8 cellular contexts compared by ENCODE assay signal in the genomic region with DNA sequence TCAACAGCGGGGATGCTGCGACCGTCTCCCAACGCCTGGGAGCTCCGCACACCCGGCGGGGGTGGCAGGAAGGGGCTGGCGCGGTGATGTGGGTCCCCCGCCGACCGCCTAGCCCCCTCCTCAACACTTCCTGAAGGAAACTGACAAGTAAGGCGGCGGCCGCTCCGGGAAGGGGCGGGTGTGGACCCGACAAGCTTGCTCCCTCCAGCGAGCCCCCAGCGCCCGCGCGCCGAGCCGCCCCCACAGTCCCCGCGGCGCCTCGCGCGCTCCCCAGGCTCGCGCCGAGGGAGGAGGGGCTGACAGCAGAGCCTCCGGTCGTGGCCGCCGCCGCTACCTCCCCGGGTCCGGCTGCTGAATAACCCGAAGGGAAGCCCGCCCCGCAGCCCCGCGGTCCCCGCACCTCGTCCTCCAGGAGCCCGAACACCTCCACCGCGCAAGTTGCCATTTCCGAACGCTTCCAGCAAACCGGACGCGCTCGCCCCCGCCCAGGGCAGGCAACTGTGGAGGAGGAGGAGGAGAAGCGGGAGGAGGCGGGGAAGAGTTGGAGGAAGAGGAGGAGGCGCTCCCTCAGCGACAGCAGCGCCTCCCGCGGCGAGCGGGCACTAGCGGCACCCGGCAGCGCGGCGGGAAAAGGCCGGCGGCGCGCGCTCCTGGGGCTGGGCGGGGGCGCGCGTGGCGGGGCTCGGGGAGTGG. TPM values are rescaled to one million over a fixed set of nuclear protein-coding genes. Genes with fewer than 3 reads are reported as not detected.
DNase-seq lines count a peak whose midpoint lies in the region; ATAC-seq and TF ChIP-seq lines count a peak whose summit lies in the region.

A gene (minus strand): TSS at position 502 of the 693 bp plus-strand sequence. CDS start 57 bp downstream, at position 445.

- BruUV-seq in OCI-LY7 (replicated peaks; lab: Mats Ljungman, UMichigan): no TSS peak

- peak; percentile 64 to 78 (median 68) for DNase-seq in CD8-positive, alpha-beta memory T cell
- DNase-seq in HT1080 (ENCODE audit: low read depth) (peak; percentile 87), OCI-LY7 (ENCODE audit: low spot score) (peak; percentile 87), activated T-cell treated with anti-CD3 and anti-CD28 coated beads for 4 hours (peak; percentile 55), epithelial cell of prostate (ENCODE audit: low read depth, low spot score) (peak; percentile 37), mucosa of gallbladder (ENCODE audit: low spot score) (peak; percentile 84)
- DNase-seq in stimulated activated CD8-positive, alpha-beta memory T cell treated with anti-CD3 and anti-CD28 coated beads, Interleukin-4, amount 100 ng/mL, for 24 hours (ENCODE audit: low read depth): peak; percentile 66

- H3K4me3 Mint-ChIP-seq in CD8-positive, alpha-beta memory T cell: peak within 1 kb of the TSS; percentile 88 to 96 (median 89)

- H3K36me3 Mint-ChIP-seq in CD8-positive, alpha-beta memory T cell: peaks cover 0 to 2% (median 0%) of the 10 kb centered on the region in 3 donors

- H3K27ac Mint-ChIP-seq in CD8-positive, alpha-beta memory T cell: peak within 1 kb of the TSS in 5 of 8 donors; percentile 1 to 87 (median 80)

- peak; percentile 59 for TF ChIP-seq CTCF in OCI-LY7 (conservative IDR thresholded peaks at IDR 0.05; ENCODE audit: low read length)

- no peaks in the 10 kb centered on the region for H3K9me3 ChIP-seq in CD8-positive, alpha-beta memory T cell (ENCODE audit: low read length)
- H3K9me3 ChIP-seq in OCI-LY7 (ENCODE audit: low read length): no peaks in the 10 kb centered on the region

- CTCF ChIA-PET in CD8-positive, alpha-beta memory T cell (lab: Charles Lee): interaction anchor here (0.6 to 1.5 kb wide), 3 partner anchors 38 to 263 kb away, joined by 3 read pairs; no protein-coding TSS in a partner anchor
- CTCF ChIA-PET in OCI-LY7 (lab: Charles Lee; ENCODE audit: unreplicated experiment): no interaction called here

- peak within 1 kb of the TSS; percentile 92 for H2AFZ ChIP-seq in OCI-LY7 (ENCODE audit: low read length)

- H3K36me3 ChIP-seq in CD8-positive, alpha-beta memory T cell (ENCODE audit: insufficient read depth, low read length): no peaks in the 10 kb centered on the region
- no peaks in the 10 kb centered on the region for H3K36me3 ChIP-seq in OCI-LY7 (ENCODE audit: insufficient read depth, low read length)

- ATAC-seq in GM21360 (IDR thresholded peaks at IDR 0.05; ENCODE audit: unreplicated experiment): peak; percentile 86

- peaks cover 12 to 27% (median 22%) of the 10 kb centered on the region in 3 donors for H3K4me1 Mint-ChIP-seq in CD8-positive, alpha-beta memory T cell

- H3K79me2 ChIP-seq in OCI-LY7 (ENCODE audit: insufficient read depth, low read depth, low read length): no peaks in the 10 kb centered on the region

- no peaks in the 10 kb centered on the region for H3K27me3 Mint-ChIP-seq in CD8-positive, alpha-beta memory T cell

- H4K20me1 ChIP-seq in OCI-LY7 (ENCODE audit: insufficient read depth, low read length): no peaks in the 10 kb centered on the region

- no peaks in the 10 kb centered on the region for H3K9me2 ChIP-seq in OCI-LY7 (ENCODE audit: insufficient read depth, low read length)

- H3K9me3 Mint-ChIP-seq in CD8-positive, alpha-beta memory T cell: no peaks in the 10 kb centered on the region

- no peaks in the 10 kb centered on the region for H3K27me3 ChIP-seq in CD8-positive, alpha-beta memory T cell (ENCODE audit: insufficient read depth, low read length, poor library complexity, severe bottlenecking)

- no peaks in the 10 kb centered on the region for H3K4me1 ChIP-seq in CD8-positive, alpha-beta memory T cell (ENCODE audit: insufficient read depth, low read length)
- H3K4me1 ChIP-seq in OCI-LY7 (ENCODE audit: insufficient read depth, low read length, poor library complexity, severe bottlenecking): peaks cover 17% of the 10 kb centered on the region

- H3K4me3 ChIP-seq in CD8-positive, alpha-beta memory T cell (ENCODE audit: low read length): peak within 1 kb of the TSS; percentile 52
- H3K4me3 ChIP-seq in OCI-LY7 (ENCODE audit: low read depth, low read length, poor library complexity, severe bottlenecking): peak within 1 kb of the TSS; percentile 84

- POLR2A ChIA-PET in CD8-positive, alpha-beta memory T cell (lab: Charles Lee): no interaction called here
- POLR2A ChIA-PET in OCI-LY7 (lab: Charles Lee): interaction anchor here (0.6 to 1.3 kb wide), 8 partner anchors 8 to 1438 kb away, joined by 3 to 8 read pairs (median 3); no protein-coding TSS in a partner anchor

- intact Hi-C loops in OCI-LY7 (cut with micrococcal nuclease; ENCODE audit: unreplicated experiment): loop anchor here (2.0 to 5.0 kb wide), 3 partner anchors 252 to 434 kb away; a partner anchor contains a TSS

- peak within 1 kb of the TSS; percentile 29 for H3K27ac ChIP-seq in CD8-positive, alpha-beta memory T cell (ENCODE audit: low read depth, low read length)
- H3K27ac ChIP-seq in OCI-LY7 (ENCODE audit: low read depth, low read length, poor library complexity, severe bottlenecking) (peak within 1 kb of the TSS; percentile 25), epithelial cell of prostate (peak within 1 kb of the TSS; percentile 78)

- H3K4me2 ChIP-seq in OCI-LY7 (ENCODE audit: low read length): peak within 1 kb of the TSS; percentile 76

RNA-seq across cellular contexts. Expression of the gene that starts here (rescaled TPM):
- 1 to 10 TPM; 8.2 to 9.7 TPM for total RNA-seq in CD8-positive, alpha-beta memory T cell
- polyA plus RNA-seq in CD8-positive, alpha-beta memory T cell: 3.3 TPM
- total RNA-seq in HT1080 (2014; rRNA removed; shearing (Covaris generic)): 17.5 and 19.5 TPM in 2 replicates
- polyA plus RNA-seq in HT1080 (2015; cell fraction: cytosol; rRNA removed): 14.7 and 24.2 TPM in 2 replicates
- 35.5 and 38.4 TPM in 2 replicates for polyA plus RNA-seq in HT1080 (2015; cell fraction: nucleus; rRNA removed)
- total RNA-seq in OCI-LY7 (2014; rRNA removed; shearing (Covaris generic)): 4.6 and 4.8 TPM in 2 replicates
- total RNA-seq in OCI-LY7 (2022) (12.7 and 13.5 TPM in 2 replicates), mucosa of gallbladder (14.4 TPM)

Comparison
In these comparisons a context has a peak if more than half of its experiments do, and no peak if none do; other contexts are left out.
1. Peak in every context shown above with its lines: DNase-seq, ATAC-seq, H3K4me3 ChIP-seq and H3K27ac ChIP-seq.
2. DNase-seq: peak in every context shown above with its lines; median percentile 87 in HT1080; 87 in OCI-LY7; 84 in mucosa of gallbladder; 68 in CD8-positive, alpha-beta memory T cell; 66 in stimulated activated CD8-positive, alpha-beta memory T cell treated with anti-CD3 and anti-CD28 coated beads, Interleukin-4, amount 100 ng/mL, for 24 hours; 55 in activated T-cell treated with anti-CD3 and anti-CD28 coated beads for 4 hours; 37 in epithelial cell of prostate.
3. H3K27ac ChIP-seq: peak in every context shown above with its lines; median percentile 78 in epithelial cell of prostate; 29 in CD8-positive, alpha-beta memory T cell; 25 in OCI-LY7.